Comparison of ENCODE assay signal across 9 cellular contexts in genomic region chr5:93789173-93790070, GRCh38. TPM values are rescaled to one million over a fixed set of nuclear protein-coding genes. Genes with fewer than 3 reads are reported as not detected.
DNase-seq lines count a peak whose midpoint lies in the region; ATAC-seq and TF ChIP-seq lines count a peak whose summit lies in the region.
"Had no signal": no experiment of that assay in that cellular context is flagged by ENCODE, and none has a peak within 500 bp of the region (broad histone marks: within the 10 kb centered on the region; RNA-seq: fewer than 3 reads in every experiment).

No MANE protein-coding gene starts in this region.

- TF ChIP-seq CTCF in HFF-Myc (IDR thresholded peaks at IDR 0.05; ENCODE audit: low read depth, low read length, missing control alignments) (peak; percentile 4), hepatocyte (IDR thresholded peaks at IDR 0.05; ENCODE audit: poor library complexity) (peak; percentile 5), ascending aorta (IDR thresholded peaks at IDR 0.05) (no peak)

- H3K36me3 ChIP-seq in hepatocyte (replicated peaks; ENCODE audit: insufficient read depth, low read depth) (no peaks in the 10 kb centered on the region), ascending aorta (no peaks in the 10 kb centered on the region)
- H3K36me3 ChIP-seq: sigmoid colon had no signal

- H3K9me3 Mint-ChIP-seq in activated naive CD8-positive, alpha-beta T cell treated with anti-CD3 and anti-CD28 coated beads for 36 hours, result no peaks in the 10 kb centered on the region

- no peaks in the 10 kb centered on the region for H3K9me2 ChIP-seq in hepatocyte (replicated peaks; ENCODE audit: insufficient read depth)

- H3K4me2 ChIP-seq in hepatocyte, result no peak overlapping the region

- intact Hi-C loops in ascending aorta (cut with DNase I), result no loop called here

- no peak for ATAC-seq in HG02610 (IDR thresholded peaks at IDR 0.05; ENCODE audit: unreplicated experiment)
- ATAC-seq in GM19395 (IDR thresholded peaks at IDR 0.05; ENCODE audit: unreplicated experiment), result no peak

- H3K27ac Mint-ChIP-seq in activated naive CD8-positive, alpha-beta T cell treated with anti-CD3 and anti-CD28 coated beads for 36 hours, result no peak overlapping the region

- peaks cover 3% of the 10 kb centered on the region for H3K4me1 ChIP-seq in hepatocyte (ENCODE audit: insufficient read depth)
- H3K4me1 ChIP-seq in ascending aorta, result no peaks in the 10 kb centered on the region
- H3K4me1 ChIP-seq: sigmoid colon had no signal

- H3K9me3 ChIP-seq in hepatocyte (ENCODE audit: low read depth) (no peaks in the 10 kb centered on the region), ascending aorta (no peaks in the 10 kb centered on the region)
- H3K9me3 ChIP-seq: sigmoid colon had no signal

- H3K36me3 Mint-ChIP-seq in activated naive CD8-positive, alpha-beta T cell treated with anti-CD3 and anti-CD28 coated beads for 36 hours, result peaks cover 3% of the 10 kb centered on the region

- no peaks in the 10 kb centered on the region for H3K4me1 Mint-ChIP-seq in activated naive CD8-positive, alpha-beta T cell treated with anti-CD3 and anti-CD28 coated beads for 36 hours

- WGBS in hepatocyte (ENCODE audit: low lambda C conversion rate, missing lambda C conversion rate), result 57% methylated on average over 5 of the region's 5 CpGs

- H3K79me2 ChIP-seq in hepatocyte, result no peaks in the 10 kb centered on the region

- no peaks in the 10 kb centered on the region for H3K27me3 Mint-ChIP-seq in activated naive CD8-positive, alpha-beta T cell treated with anti-CD3 and anti-CD28 coated beads for 36 hours

- no peaks in the 10 kb centered on the region for H4K20me1 ChIP-seq in hepatocyte (ENCODE audit: insufficient read depth, poor library complexity, severe bottlenecking)

- no peak overlapping the region for H3K27ac ChIP-seq in hepatocyte
- no peak overlapping the region for H3K27ac ChIP-seq in ascending aorta
- H3K27ac ChIP-seq: sigmoid colon had no signal

- no peak overlapping the region for H2AFZ ChIP-seq in hepatocyte

- no peaks in the 10 kb centered on the region for H3K27me3 ChIP-seq in hepatocyte
- H3K27me3 ChIP-seq in ascending aorta, result no peaks in the 10 kb centered on the region
- H3K27me3 ChIP-seq: sigmoid colon had no signal

- no peak overlapping the region for H3K4me3 ChIP-seq in HFF-Myc (replicated peaks; ENCODE audit: low read depth, low read length)
- H3K4me3 ChIP-seq in hepatocyte, result no peak overlapping the region
- no peak overlapping the region for H3K4me3 ChIP-seq in ascending aorta
- H3K4me3 ChIP-seq: sigmoid colon had no signal

- no peak overlapping the region for H3K4me3 Mint-ChIP-seq in activated naive CD8-positive, alpha-beta T cell treated with anti-CD3 and anti-CD28 coated beads for 36 hours

- peak; percentile 52 for DNase-seq in AG08395 (ENCODE audit: low spot score)
- DNase-seq in HFF-Myc (ENCODE audit: extremely low read depth, low read depth), result peak; percentile 66
- peak; percentile 58 for DNase-seq in amniotic stem cell (lab: John Stamatoyannopoulos, UW)
- DNase-seq in hepatocyte (ENCODE audit: low spot score), result no peak
- no peak for DNase-seq in activated naive CD8-positive, alpha-beta T cell treated with anti-CD3 and anti-CD28 coated beads for 36 hours
- DNase-seq in ascending aorta (ENCODE audit: low spot score in 2 of 2), result no peak
- DNase-seq: sigmoid colon had no signal

RNA-seq across cellular contexts. Expression of gene POU5F2, which starts 48.0 kb away (rescaled TPM):
- 1.2 and 1.3 TPM in 2 replicates for total RNA-seq in hepatocyte
- 0.05 and 0.55 TPM in 2 replicates for polyA plus RNA-seq in hepatocyte
- total RNA-seq in activated naive CD8-positive, alpha-beta T cell treated with anti-CD3 and anti-CD28 coated beads for 36 hours, result under 1 TPM; 0.22 to 0.27 TPM
- 1.5 TPM for total RNA-seq in ascending aorta

Comparison
In these comparisons a context has a peak if more than half of its experiments do, and no peak if none do; other contexts are left out.
1. DNase-seq: peak in AG08395 (single experiment), HFF-Myc (single experiment) and amniotic stem cell (single experiment); none in hepatocyte (single experiment), activated naive CD8-positive, alpha-beta T cell treated with anti-CD3 and anti-CD28 coated beads for 36 hours (single experiment) and ascending aorta (0 of 2).
2. CTCF ChIP-seq: peak in HFF-Myc (single experiment) and hepatocyte (single experiment); none in ascending aorta (0 of 3).